In genomic region chr2:215435261-215435808, GRCh38 we compare ENCODE assay signal across 8 cellular contexts. TPM values are rescaled to one million over a fixed set of nuclear protein-coding genes. Genes with fewer than 3 reads are reported as not detected.
DNase-seq lines count a peak whose midpoint lies in the region; ATAC-seq and TF ChIP-seq lines count a peak whose summit lies in the region.

No MANE protein-coding gene starts in this region.

- H3K36me3 Mint-ChIP-seq in endodermal cell (ENCODE audit: low read depth) = peaks cover 50% of the 10 kb centered on the region

- peaks cover 0 to 11% of the 10 kb centered on the region in 2 donors for H3K27me3 ChIP-seq in Peyer's patch
- no peaks in the 10 kb centered on the region for H3K27me3 ChIP-seq in endodermal cell (ENCODE audit: control insufficient read depth, insufficient read depth, low read length, poor library complexity, severe bottlenecking)
- no peaks in the 10 kb centered on the region for H3K27me3 ChIP-seq in muscle layer of colon (ENCODE audit: control insufficient read depth in 1 of 2, insufficient read depth in 2 of 2, low read length in 2 of 2)

- no peaks in the 10 kb centered on the region for H3K9me3 ChIP-seq in Peyer's patch
- no peaks in the 10 kb centered on the region for H3K9me3 ChIP-seq in endodermal cell (ENCODE audit: control insufficient read depth, low read length)
- H3K9me3 ChIP-seq in muscle layer of colon (ENCODE audit: low read length) = no peaks in the 10 kb centered on the region

- peak; percentile 8 for DNase-seq in NCI-H2171 treated with DMSO at 0.1 percent for 48 hours (lab: John Stamatoyannopoulos, UW)
- no peak for DNase-seq in NCI-H2171 (lab: John Stamatoyannopoulos, UW)
- DNase-seq in Peyer's patch = peak in 1 of 3 donors; percentile 47
- peak; percentile 87 for DNase-seq in endodermal cell
- DNase-seq in amniotic stem cell (lab: John Stamatoyannopoulos, UW) = no peak
- no peak for DNase-seq in kidney glomerular epithelial cell (lab: John Stamatoyannopoulos, UW)

- WGBS in endodermal cell (ENCODE audit: insufficient coverage in 1 of 2, insufficient read length in 1 of 2), 2 experiments = 0 to 1% methylated on average over 19 to 26 of the region's 26 CpGs

- no peaks in the 10 kb centered on the region for H3K27me3 Mint-ChIP-seq in endodermal cell (ENCODE audit: insufficient read depth)

- H3K4me1 Mint-ChIP-seq in endodermal cell = peaks cover 63% of the 10 kb centered on the region

- H3K4me3 ChIP-seq in Peyer's patch = peak overlapping the region; percentile 35 to 58 (median 48)
- peak overlapping the region; percentile 89 for H3K4me3 ChIP-seq in endodermal cell (ENCODE audit: low read length)
- peak overlapping the region; percentile 81 to 94 for H3K4me3 ChIP-seq in muscle layer of colon (ENCODE audit: low read depth in 1 of 2, low read length in 2 of 2)

- H3K9ac ChIP-seq in endodermal cell (ENCODE audit: extremely low read depth, low read length, poor library complexity, severe bottlenecking) (peak overlapping the region; percentile 73), muscle layer of colon (ENCODE audit: low read length) (peak overlapping the region; percentile 59)

- TF ChIP-seq CTCF in Peyer's patch (IDR thresholded peaks at IDR 0.05) (no peak), endodermal cell (conservative IDR thresholded peaks at IDR 0.05) (no peak)

- H3K27ac Mint-ChIP-seq in endodermal cell = peak overlapping the region; percentile 69

- peak overlapping the region; percentile 97 for H3K4me3 Mint-ChIP-seq in endodermal cell

- H3K36me3 ChIP-seq in Peyer's patch (no peaks in the 10 kb centered on the region), endodermal cell (ENCODE audit: control insufficient read depth, insufficient read depth, low read length) (peaks cover 32% of the 10 kb centered on the region), muscle layer of colon (ENCODE audit: insufficient read depth, low read length) (peaks cover 31% of the 10 kb centered on the region)

- H3K27ac ChIP-seq in Peyer's patch = peak overlapping the region; percentile 42 to 90 (median 66)
- peak overlapping the region; percentile 67 for H3K27ac ChIP-seq in endodermal cell (ENCODE audit: low read depth, low read length)
- H3K27ac ChIP-seq in muscle layer of colon (ENCODE audit: low read depth, low read length) = peak overlapping the region; percentile 95

- no peak for TF ChIP-seq POLR2A in Peyer's patch (IDR thresholded peaks at IDR 0.05)

- H3K4me1 ChIP-seq in Peyer's patch (peaks cover 0 to 8% (median 3%) of the 10 kb centered on the region in 4 donors), endodermal cell (ENCODE audit: control insufficient read depth, insufficient read depth, low read length) (peaks cover 9% of the 10 kb centered on the region), muscle layer of colon (ENCODE audit: insufficient read depth, low read length) (peaks cover 37% of the 10 kb centered on the region)

- ATAC-seq in HG02642 (IDR thresholded peaks at IDR 0.05; ENCODE audit: poor library complexity, unreplicated experiment) = peak; percentile 30

- no peaks in the 10 kb centered on the region for H3K9me3 Mint-ChIP-seq in endodermal cell

RNA-seq across cellular contexts. Expression of gene FN1, which starts 0.5 kb away (rescaled TPM):
- 100 to 1,000 TPM in 1 of 4 donors, 10 to 100 TPM in 3; 28.0 to 152 (median 72.8) TPM for total RNA-seq in Peyer's patch
- total RNA-seq in endodermal cell = 1,000 to 10,000 TPM; 2,721 to 2,960 TPM
- 374 TPM for polyA plus RNA-seq in endodermal cell (2013, experiment 1 of 2)
- polyA plus RNA-seq in endodermal cell (2013, experiment 2 of 2) = 340 TPM

Comparison
In these comparisons a context has a peak if more than half of its experiments do, and no peak if none do; other contexts are left out.
1. DNase-seq: peak in NCI-H2171 treated with DMSO at 0.1 percent for 48 hours (single experiment) and endodermal cell (single experiment); none in NCI-H2171 (single experiment), amniotic stem cell (single experiment) and kidney glomerular epithelial cell (single experiment).
2. RNA of gene FN1, which starts 0.5 kb away (total RNA-seq): 2,721 to 2,960 TPM in endodermal cell; 28.0 to 152 TPM in Peyer's patch; every median in the first group is over 10 times any median in the second.
3. Peak in every context shown above with its lines, with median percentiles within 50 percentile points of each other: H3K27ac ChIP-seq and H3K4me3 ChIP-seq.